In genomic region chr10:61992683-61993629, GRCh38 we compare ENCODE assay signal across 8 cellular contexts.
A peak's percentile ranks its signal among the peaks of the same experiment; 100 is the strongest.
DNase-seq lines count a peak whose midpoint lies in the region; ATAC-seq, FAIRE-seq and TF ChIP-seq lines count a peak whose summit lies in the region.

No MANE protein-coding gene starts in this region.

- no TSS peak for BruUV-seq in HepG2 (replicated peaks; lab: Mats Ljungman, UMichigan)

- no peaks in the 10 kb centered on the region for H3K79me2 ChIP-seq in HepG2 (ENCODE audit: insufficient read depth, low read length)

- CTCF ChIA-PET in HepG2 (lab: Yijun Ruan, JAX; ENCODE audit: low intra/inter-chr PET ratio, low total read pairs): no interaction called here

- intact Hi-C loops in HepG2 (cut with micrococcal nuclease; ENCODE audit: unreplicated experiment) (no loop called here), sciatic nerve (cut with DNase I) (no loop called here)

- H2AFZ ChIP-seq in HepG2 (ENCODE audit: low read length): no peak overlapping the region

- H3K27me3 ChIP-seq in liver (ENCODE audit: control insufficient read depth in 4 of 4, insufficient read depth in 4 of 4, low read length in 3 of 4): no peaks in the 10 kb centered on the region
- H3K27me3 ChIP-seq in HepG2 (ENCODE audit: control insufficient read depth in 1 of 2, insufficient read depth in 2 of 2, low read length in 2 of 2): no peaks in the 10 kb centered on the region

- TF ChIP-seq CTCF in liver (IDR thresholded peaks at IDR 0.05; ENCODE audit: low read depth, low read length, missing input control) (no peak), HepG2 (CRISPR knock-in tag; IDR thresholded peaks at IDR 0.05) (no peak)

- ATAC-seq in HepG2 (no peak), sciatic nerve (peak; percentile 97)

- H3K36me3 ChIP-seq in liver (ENCODE audit: control insufficient read depth in 4 of 4, insufficient read depth in 3 of 4, low read depth in 1 of 4, low read length in 3 of 4) (no peaks in the 10 kb centered on the region), HepG2 (replicated peaks in 1 of 2; ENCODE audit: control insufficient read depth in 1 of 2, insufficient read depth in 2 of 2, low read length in 2 of 2) (peaks cover under 1 to 2% of the 10 kb centered on the region in 2 experiments; a peak in 4 of 5 replicates)

- FAIRE-seq in HepG2 (lab: Jason Lieb, UNC): no peak

- TF ChIP-seq RAD21 in liver (IDR thresholded peaks at IDR 0.05) (no peak), HepG2 (CRISPR knock-in tag; IDR thresholded peaks at IDR 0.05) (no peak)

- H3K9me3 ChIP-seq in liver (ENCODE audit: control insufficient read depth in 4 of 4, low read length in 3 of 4) (no peaks in the 10 kb centered on the region), HepG2 (ENCODE audit: low read length) (no peaks in the 10 kb centered on the region)

- no peak overlapping the region for H3K4me3 ChIP-seq in liver (ENCODE audit: low read depth in 1 of 3, low read length in 3 of 3)
- H3K4me3 ChIP-seq in HepG2 (replicated peaks in 1 of 3; ENCODE audit: insufficient read depth in 1 of 3, low read depth in 2 of 3, low read length in 3 of 3): no peak overlapping the region

- no peak overlapping the region for H3K4me2 ChIP-seq in HepG2 (ENCODE audit: low read depth, low read length)

- in situ Hi-C loops in HepG2 (cut with HindIII; ENCODE audit: extremely low pct_ligation_motif_present, low pct_unique_long_range_greater_than_20kb): no loop called here

- TF ChIP-seq POLR2A in HepG2 (IDR thresholded peaks at IDR 0.05; ENCODE audit: insufficient read depth in 1 of 2, low read depth in 2 of 2, low read length in 2 of 2): no peak

- WGBS in liver: 41% methylated on average over 7 of the region's 7 CpGs
- WGBS in HepG2 (ENCODE audit: low lambda C conversion rate): 92% methylated on average over 7 of the region's 7 CpGs

- H3K27ac ChIP-seq in liver (ENCODE audit: low read depth in 1 of 2, low read length in 2 of 2): peak overlapping the region; percentile 20 to 36
- no peak overlapping the region for H3K27ac ChIP-seq in HepG2 (ENCODE audit: extremely low read length, insufficient read depth, low read length)

- TF ChIP-seq EP300 in HepG2 (IDR thresholded peaks at IDR 0.05; ENCODE audit: low read depth in 2 of 2, low read length in 2 of 2) (no peak), HepG2 (CRISPR knock-in tag; IDR thresholded peaks at IDR 0.05; ENCODE audit: borderline replicate concordance) (no peak)

- no peak overlapping the region for H3K9ac ChIP-seq in liver (ENCODE audit: low read depth in 1 of 2, low read length in 2 of 2)
- H3K9ac ChIP-seq in HepG2 (ENCODE audit: insufficient read depth, low read depth, low read length): no peak overlapping the region

- DNase-seq in HepG2 (ENCODE audit: low spot score): no peak
- peak; percentile 59 for DNase-seq in NCI-H1105 (lab: John Stamatoyannopoulos, UW)
- peak; percentile 27 for DNase-seq in activated CD8-positive, alpha-beta memory T cell treated with anti-CD3 and anti-CD28 coated beads, Interleukin-2, amount 50 U/mL, for 4 hours
- peak; percentile 98 for DNase-seq in fibroblast of gingiva (ENCODE audit: low read depth)
- peak; percentile 70 for DNase-seq in sciatic nerve (ENCODE audit: low spot score)
- no peak for DNase-seq in GM19238 (ENCODE audit: insufficient read length, low spot score)
- no peak for DNase-seq in SW 1271 (lab: John Stamatoyannopoulos, UW)

- POLR2A ChIA-PET in HepG2 (lab: Yijun Ruan, JAX): interaction anchor here (1.6 kb wide), 1 partner anchor 57 kb away, joined by 4 read pairs; no protein-coding TSS in a partner anchor

- no peaks in the 10 kb centered on the region for H4K20me1 ChIP-seq in HepG2 (ENCODE audit: insufficient read depth, low read length)

- H3K4me1 ChIP-seq in liver (ENCODE audit: control insufficient read depth in 4 of 4, insufficient read depth in 4 of 4, low read length in 3 of 4): peaks cover 0 to 11% (median 4%) of the 10 kb centered on the region in 4 donors
- H3K4me1 ChIP-seq in HepG2 (ENCODE audit: insufficient read depth, low read length): peaks cover 25% of the 10 kb centered on the region

TF ChIP-seq in liver, 16 proteins besides CTCF, POLR2A, EP300 and RAD21:
- TF ChIP-seq, protein P1, sequence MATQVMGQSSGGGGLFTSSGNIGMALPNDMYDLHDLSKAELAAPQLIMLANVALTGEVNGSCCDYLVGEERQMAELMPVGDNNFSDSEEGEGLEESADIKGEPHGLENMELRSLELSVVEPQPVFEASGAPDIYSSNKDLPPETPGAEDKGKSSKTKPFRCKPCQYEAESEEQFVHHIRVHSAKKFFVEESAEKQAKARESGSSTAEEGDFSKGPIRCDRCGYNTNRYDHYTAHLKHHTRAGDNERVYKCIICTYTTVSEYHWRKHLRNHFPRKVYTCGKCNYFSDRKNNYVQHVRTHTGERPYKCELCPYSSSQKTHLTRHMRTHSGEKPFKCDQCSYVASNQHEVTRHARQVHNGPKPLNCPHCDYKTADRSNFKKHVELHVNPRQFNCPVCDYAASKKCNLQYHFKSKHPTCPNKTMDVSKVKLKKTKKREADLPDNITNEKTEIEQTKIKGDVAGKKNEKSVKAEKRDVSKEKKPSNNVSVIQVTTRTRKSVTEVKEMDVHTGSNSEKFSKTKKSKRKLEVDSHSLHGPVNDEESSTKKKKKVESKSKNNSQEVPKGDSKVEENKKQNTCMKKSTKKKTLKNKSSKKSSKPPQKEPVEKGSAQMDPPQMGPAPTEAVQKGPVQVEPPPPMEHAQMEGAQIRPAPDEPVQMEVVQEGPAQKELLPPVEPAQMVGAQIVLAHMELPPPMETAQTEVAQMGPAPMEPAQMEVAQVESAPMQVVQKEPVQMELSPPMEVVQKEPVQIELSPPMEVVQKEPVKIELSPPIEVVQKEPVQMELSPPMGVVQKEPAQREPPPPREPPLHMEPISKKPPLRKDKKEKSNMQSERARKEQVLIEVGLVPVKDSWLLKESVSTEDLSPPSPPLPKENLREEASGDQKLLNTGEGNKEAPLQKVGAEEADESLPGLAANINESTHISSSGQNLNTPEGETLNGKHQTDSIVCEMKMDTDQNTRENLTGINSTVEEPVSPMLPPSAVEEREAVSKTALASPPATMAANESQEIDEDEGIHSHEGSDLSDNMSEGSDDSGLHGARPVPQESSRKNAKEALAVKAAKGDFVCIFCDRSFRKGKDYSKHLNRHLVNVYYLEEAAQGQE (IDR thresholded peaks at IDR 0.05): no peak
- TF ChIP-seq JUND (IDR thresholded peaks at IDR 0.05): peak in 1 of 2 donors; percentile 18
- TF ChIP-seq ATF3 (IDR thresholded peaks at IDR 0.05): no peak

TF ChIP-seq in HepG2, 621 proteins besides CTCF, POLR2A, EP300 and RAD21:
- TF ChIP-seq ZBTB38 (CRISPR knock-in tag; IDR thresholded peaks at IDR 0.05) (no peak), KLF6 (CRISPR knock-in tag; IDR thresholded peaks at IDR 0.05) (no peak), SIX1 (CRISPR knock-in tag; IDR thresholded peaks at IDR 0.05; ENCODE audit: borderline replicate concordance) (no peak), SIN3A (IDR thresholded peaks at IDR 0.05; ENCODE audit: borderline replicate concordance, low read depth, low read length) (no peak), ZNF629 (CRISPR knock-in tag; conservative IDR thresholded peaks at IDR 0.05) (no peak), FOXO1 (CRISPR knock-in tag; IDR thresholded peaks at IDR 0.05) (no peak), ZNF224 (CRISPR knock-in tag; IDR thresholded peaks at IDR 0.05) (no peak), ZNF354B (CRISPR knock-in tag; IDR thresholded peaks at IDR 0.05) (no peak), ZNF644 (CRISPR knock-in tag; IDR thresholded peaks at IDR 0.05; ENCODE audit: low read depth) (no peak), ATRX (CRISPR knock-in tag; IDR thresholded peaks at IDR 0.05; ENCODE audit: borderline replicate concordance) (no peak), GFI1 (CRISPR knock-in tag; IDR thresholded peaks at IDR 0.05; ENCODE audit: borderline replicate concordance) (no peak), TBX2 (CRISPR knock-in tag; IDR thresholded peaks at IDR 0.05; ENCODE audit: borderline replicate concordance) (no peak), ZNF589 (CRISPR knock-in tag; conservative IDR thresholded peaks at IDR 0.05) (no peak), NFKBIZ (CRISPR knock-in tag; IDR thresholded peaks at IDR 0.05) (no peak)
- TF ChIP-seq, protein P2, sequence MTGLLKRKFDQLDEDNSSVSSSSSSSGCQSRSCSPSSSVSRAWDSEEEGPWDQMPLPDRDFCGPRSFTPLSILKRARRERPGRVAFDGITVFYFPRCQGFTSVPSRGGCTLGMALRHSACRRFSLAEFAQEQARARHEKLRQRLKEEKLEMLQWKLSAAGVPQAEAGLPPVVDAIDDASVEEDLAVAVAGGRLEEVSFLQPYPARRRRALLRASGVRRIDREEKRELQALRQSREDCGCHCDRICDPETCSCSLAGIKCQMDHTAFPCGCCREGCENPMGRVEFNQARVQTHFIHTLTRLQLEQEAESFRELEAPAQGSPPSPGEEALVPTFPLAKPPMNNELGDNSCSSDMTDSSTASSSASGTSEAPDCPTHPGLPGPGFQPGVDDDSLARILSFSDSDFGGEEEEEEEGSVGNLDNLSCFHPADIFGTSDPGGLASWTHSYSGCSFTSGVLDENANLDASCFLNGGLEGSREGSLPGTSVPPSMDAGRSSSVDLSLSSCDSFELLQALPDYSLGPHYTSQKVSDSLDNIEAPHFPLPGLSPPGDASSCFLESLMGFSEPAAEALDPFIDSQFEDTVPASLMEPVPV (CRISPR knock-in tag; IDR thresholded peaks at IDR 0.05): no peak
TF ChIP-seq in HepG2: peak in this region for 0.

Comparison
In these comparisons a context has a peak if more than half of its experiments do, and no peak if none do; other contexts are left out.
1. DNase-seq: peak in NCI-H1105 (single experiment), activated CD8-positive, alpha-beta memory T cell treated with anti-CD3 and anti-CD28 coated beads, Interleukin-2, amount 50 U/mL, for 4 hours (single experiment), fibroblast of gingiva (single experiment) and sciatic nerve (single experiment); none in HepG2 (single experiment), GM19238 (single experiment) and SW 1271 (0 of 2).